In the genomic region with DNA sequence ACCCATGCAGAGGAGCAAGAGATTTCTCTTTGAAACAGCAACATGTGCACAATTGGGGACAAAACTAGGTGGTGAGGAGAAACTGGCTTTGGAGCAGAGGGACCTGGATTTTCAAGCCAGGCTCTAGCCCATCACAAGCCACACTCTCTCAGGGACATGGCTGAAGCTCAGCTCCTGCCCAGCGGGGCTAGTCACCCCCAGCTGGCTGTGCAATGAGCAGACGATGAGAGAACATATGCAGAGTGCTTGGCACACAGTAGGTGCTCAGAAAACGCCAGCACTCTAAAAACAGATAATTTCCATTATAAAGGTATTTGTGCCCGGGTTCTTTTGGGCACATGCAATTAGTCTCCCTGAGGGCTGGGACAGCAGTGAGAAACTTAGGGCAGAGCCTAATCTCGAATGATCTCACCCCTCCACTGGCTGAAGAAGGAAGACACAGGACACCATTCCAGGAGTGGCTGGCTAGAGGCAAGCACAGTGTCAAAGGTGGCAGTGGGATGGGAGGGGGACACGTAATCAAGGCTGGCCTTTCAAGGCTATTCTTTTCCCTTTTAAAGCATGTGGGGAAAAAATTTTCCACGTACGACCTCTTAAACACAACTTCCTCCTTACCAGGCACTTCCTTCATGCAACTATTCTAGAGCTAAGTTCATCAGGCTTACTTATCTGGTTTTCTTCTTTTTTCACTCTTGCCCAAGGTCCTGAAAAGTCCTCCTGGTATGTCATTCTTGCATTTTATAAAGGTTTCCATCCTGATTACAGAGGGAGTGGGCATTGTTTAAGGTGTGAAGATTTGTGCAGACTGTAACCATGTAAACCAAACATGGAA, we compare ENCODE assay signal across 10 cellular contexts. TPM values are rescaled to one million over a fixed set of nuclear protein-coding genes. Genes with fewer than 3 reads are reported as not detected.
DNase-seq lines count a peak whose midpoint lies in the region; ATAC-seq lines count a peak whose summit lies in the region.
"Had no signal": no experiment of that assay in that cellular context is flagged by ENCODE, and none has a peak within 500 bp of the region (broad histone marks: within the 10 kb centered on the region; RNA-seq: fewer than 3 reads in every experiment).

No MANE protein-coding gene starts in this region.

- H3K4me3 Mint-ChIP-seq in activated T-cell treated with anti-CD3 and anti-CD28 coated beads, Interleukin-2, amount 50 U/mL, for 4 hours: peak overlapping the region; percentile 59
- peak overlapping the region; percentile 76 for H3K4me3 Mint-ChIP-seq in activated T-helper 17 cell treated with anti-CD3 and anti-CD28 coated beads, Interleukin-2, amount 50 U/mL, for 72 hours

- no peak for ATAC-seq in activated T-cell treated with anti-CD3 and anti-CD28 coated beads, Interleukin-2, amount 50 U/mL, for 4 hours
- no peak for ATAC-seq in activated T-helper 17 cell treated with anti-CD3 and anti-CD28 coated beads, Interleukin-2, amount 50 U/mL, for 72 hours (replicated peaks)
- ATAC-seq in HG03039 (IDR thresholded peaks at IDR 0.05; ENCODE audit: unreplicated experiment): no peak

- peaks cover 43% of the 10 kb centered on the region for H3K79me1 ChIP-seq in mesenchymal stem cell (replicated peaks; ENCODE audit: low read length, poor library complexity, severe bottlenecking)

- no peak overlapping the region for H2BK12ac ChIP-seq in mesenchymal stem cell (ENCODE audit: low read length in 2 of 2)

- H3K27ac ChIP-seq in mesenchymal stem cell (ENCODE audit: low read length, poor library complexity, severe bottlenecking): no peak overlapping the region
- peak overlapping the region; percentile 86 for H3K27ac ChIP-seq in thymus (ENCODE audit: low read depth)

- no peak overlapping the region for H2BK15ac ChIP-seq in mesenchymal stem cell (ENCODE audit: low read depth, poor library complexity, severe bottlenecking)

- no peak overlapping the region for H2BK120ac ChIP-seq in mesenchymal stem cell (ENCODE audit: low read depth, low read length)

- no peak overlapping the region for H4K8ac ChIP-seq in mesenchymal stem cell (ENCODE audit: low read length)

- no peak overlapping the region for H3K23ac ChIP-seq in mesenchymal stem cell (ENCODE audit: low read length in 2 of 2)

- H3K4me1 Mint-ChIP-seq in activated T-cell treated with anti-CD3 and anti-CD28 coated beads, Interleukin-2, amount 50 U/mL, for 4 hours (ENCODE audit: low read depth): peaks cover 95% of the 10 kb centered on the region
- H3K4me1 Mint-ChIP-seq in activated T-helper 17 cell treated with anti-CD3 and anti-CD28 coated beads, Interleukin-2, amount 50 U/mL, for 72 hours: peaks cover 72% of the 10 kb centered on the region

- H3K4me1 ChIP-seq in mesenchymal stem cell (ENCODE audit: control insufficient read depth, insufficient read depth, low read depth, low read length): peaks cover 6% of the 10 kb centered on the region
- peaks cover 82% of the 10 kb centered on the region for H3K4me1 ChIP-seq in thymus (ENCODE audit: control insufficient read depth, insufficient read depth, low read length)

- H3K4ac ChIP-seq in mesenchymal stem cell (ENCODE audit: low read depth in 1 of 2, low read length in 2 of 2): no peak overlapping the region

- peak overlapping the region; percentile 92 for H3K27ac Mint-ChIP-seq in activated T-helper 17 cell treated with anti-CD3 and anti-CD28 coated beads, Interleukin-2, amount 50 U/mL, for 72 hours

- H3K4me2 ChIP-seq in mesenchymal stem cell (ENCODE audit: low read length, poor library complexity, severe bottlenecking): no peak overlapping the region

- peaks cover 11% of the 10 kb centered on the region for H3K36me3 Mint-ChIP-seq in activated T-cell treated with anti-CD3 and anti-CD28 coated beads, Interleukin-2, amount 50 U/mL, for 4 hours (ENCODE audit: insufficient read depth)
- H3K36me3 Mint-ChIP-seq in activated T-helper 17 cell treated with anti-CD3 and anti-CD28 coated beads, Interleukin-2, amount 50 U/mL, for 72 hours (ENCODE audit: low read depth): peaks cover 76% of the 10 kb centered on the region

- H3K27me3 ChIP-seq in mesenchymal stem cell (ENCODE audit: control insufficient read depth in 1 of 2, insufficient read depth in 1 of 2, low read length in 2 of 2) (no peaks in the 10 kb centered on the region), thymus (ENCODE audit: control insufficient read depth, insufficient read depth) (no peaks in the 10 kb centered on the region)

- no peak for DNase-seq in activated T-cell treated with anti-CD3 and anti-CD28 coated beads, Interleukin-2, amount 50 U/mL, for 4 hours
- no peak for DNase-seq in activated T-cell treated with anti-CD3 and anti-CD28 coated beads, Interleukin-2, amount 50 U/mL, for 1 hour
- DNase-seq in mesenchymal stem cell: peak; percentile 10
- no peak for DNase-seq in hepatic stellate cell (ENCODE audit: low spot score)
- DNase-seq in islet precursor cell: no peak
- DNase-seq: NK-92 treated with Interleukin-12 subunit alpha and Interleukin-12 subunit beta, amount 100 ng/mL, for 24 hours; stimulated activated CD4-positive, alpha-beta T cell treated with anti-CD3 and anti-CD28 coated beads, Interleukin-4, amount 100 ng/mL, for 24 hours had no signal

- H2AK5ac ChIP-seq in mesenchymal stem cell (ENCODE audit: low read length, severe bottlenecking): no peak overlapping the region

- no peak overlapping the region for H3K18ac ChIP-seq in mesenchymal stem cell (ENCODE audit: low read depth in 1 of 2, low read length in 2 of 2)

- H4K91ac ChIP-seq in mesenchymal stem cell (ENCODE audit: low read length): no peak overlapping the region

- no peaks in the 10 kb centered on the region for H3K9me3 ChIP-seq in mesenchymal stem cell (ENCODE audit: control insufficient read depth, low read length)
- H3K9me3 ChIP-seq in thymus (ENCODE audit: control insufficient read depth): no peaks in the 10 kb centered on the region

- no peaks in the 10 kb centered on the region for H3K27me3 Mint-ChIP-seq in activated T-cell treated with anti-CD3 and anti-CD28 coated beads, Interleukin-2, amount 50 U/mL, for 4 hours (ENCODE audit: low read depth)
- no peaks in the 10 kb centered on the region for H3K27me3 Mint-ChIP-seq in activated T-helper 17 cell treated with anti-CD3 and anti-CD28 coated beads, Interleukin-2, amount 50 U/mL, for 72 hours

- H2AFZ ChIP-seq in mesenchymal stem cell (ENCODE audit: low read depth, low read length): no peak overlapping the region

- 72% methylated on average over 8 of the region's 8 CpGs for WGBS in mesenchymal stem cell
- WGBS in thymus: 68% methylated on average over 8 of the region's 8 CpGs

- H3K4me3 ChIP-seq in mesenchymal stem cell (ENCODE audit: insufficient read depth in 1 of 2, low read depth in 1 of 2, low read length in 2 of 2) (no peak overlapping the region), thymus (ENCODE audit: low read length) (peak overlapping the region; percentile 14)

- H3K9me3 Mint-ChIP-seq in activated T-cell treated with anti-CD3 and anti-CD28 coated beads, Interleukin-2, amount 50 U/mL, for 4 hours: no peaks in the 10 kb centered on the region
- no peaks in the 10 kb centered on the region for H3K9me3 Mint-ChIP-seq in activated T-helper 17 cell treated with anti-CD3 and anti-CD28 coated beads, Interleukin-2, amount 50 U/mL, for 72 hours

- no peak overlapping the region for H3K9ac ChIP-seq in mesenchymal stem cell (ENCODE audit: low read length)

- no peak overlapping the region for H3K14ac ChIP-seq in mesenchymal stem cell (ENCODE audit: low read length in 2 of 2)

- peaks cover 0 to 25% of the 10 kb centered on the region in 2 experiments for H3K36me3 ChIP-seq in mesenchymal stem cell (ENCODE audit: control insufficient read depth in 1 of 2, insufficient read depth in 2 of 2, low read depth in 1 of 2, low read length in 2 of 2)
- H3K36me3 ChIP-seq in thymus (ENCODE audit: control insufficient read depth, insufficient read depth): peaks cover 26% of the 10 kb centered on the region

- no peak overlapping the region for H2BK5ac ChIP-seq in mesenchymal stem cell (ENCODE audit: low read depth, low read length, poor library complexity, severe bottlenecking)

RNA-seq across cellular contexts. Expression of gene FAM53B, which starts 15.1 kb away (rescaled TPM):
- total RNA-seq in activated T-cell treated with anti-CD3 and anti-CD28 coated beads, Interleukin-2, amount 50 U/mL, for 4 hours: 10 to 100 TPM; 12.9 to 19.2 (median 18.2) TPM
- total RNA-seq in activated T-helper 17 cell treated with anti-CD3 and anti-CD28 coated beads, Interleukin-2, amount 50 U/mL, for 72 hours: 10 to 100 TPM; 21.7 to 36.8 TPM
- polyA plus RNA-seq in mesenchymal stem cell (2013, experiment 1 of 2): 8.0 TPM
- 7.7 TPM for polyA plus RNA-seq in mesenchymal stem cell (2013, experiment 2 of 2)
- polyA plus RNA-seq in thymus: 46.2 TPM
